In the genomic region with DNA sequence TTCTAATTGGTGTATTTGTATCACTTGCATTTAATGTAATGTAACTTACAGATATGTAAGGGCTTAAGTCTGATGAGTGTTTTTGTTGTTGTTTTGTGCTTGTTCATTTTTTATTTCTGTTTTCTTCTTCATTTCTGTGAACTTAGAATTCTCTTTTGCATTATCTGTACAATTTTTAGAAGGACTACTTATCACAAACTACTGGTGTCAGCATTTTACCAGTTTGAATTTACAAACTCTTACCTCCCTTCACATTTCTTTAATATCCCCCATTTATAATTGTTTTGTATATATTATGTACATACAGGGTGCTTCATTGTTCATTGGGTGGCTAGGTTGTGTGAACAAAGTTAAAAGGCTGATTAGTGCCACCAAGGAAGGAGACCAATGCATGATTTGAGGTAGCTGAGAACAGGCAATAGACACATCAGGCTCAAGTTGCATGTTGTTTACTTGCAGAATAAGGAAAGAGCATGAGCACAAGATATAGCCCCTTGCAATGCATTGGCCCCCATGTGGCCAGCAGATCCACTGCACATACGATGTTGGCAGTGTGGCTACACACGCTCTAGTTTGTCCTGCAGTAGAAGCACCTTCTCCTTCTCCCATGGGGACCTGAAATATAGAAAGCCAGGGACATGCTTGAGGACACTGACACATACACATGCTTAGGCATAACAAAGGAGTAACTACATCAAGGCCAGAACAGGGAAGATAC, we compare ENCODE assay signal across 2 cellular contexts.
TF ChIP-seq lines count a peak whose summit lies in the region.

No MANE protein-coding gene starts in this region.

TF ChIP-seq in IMR-90, 13 proteins besides CTCF, POLR2A, EP300 and RAD21 (continued from another document):
- peak; percentile 74 for TF ChIP-seq MAFK (IDR thresholded peaks at IDR 0.05; ENCODE audit: low read depth, low read length)

TF ChIP-seq in WTC11, 78 proteins besides CTCF, POLR2A, EP300 and RAD21 (continued from another document):
- TF ChIP-seq, protein P1, sequence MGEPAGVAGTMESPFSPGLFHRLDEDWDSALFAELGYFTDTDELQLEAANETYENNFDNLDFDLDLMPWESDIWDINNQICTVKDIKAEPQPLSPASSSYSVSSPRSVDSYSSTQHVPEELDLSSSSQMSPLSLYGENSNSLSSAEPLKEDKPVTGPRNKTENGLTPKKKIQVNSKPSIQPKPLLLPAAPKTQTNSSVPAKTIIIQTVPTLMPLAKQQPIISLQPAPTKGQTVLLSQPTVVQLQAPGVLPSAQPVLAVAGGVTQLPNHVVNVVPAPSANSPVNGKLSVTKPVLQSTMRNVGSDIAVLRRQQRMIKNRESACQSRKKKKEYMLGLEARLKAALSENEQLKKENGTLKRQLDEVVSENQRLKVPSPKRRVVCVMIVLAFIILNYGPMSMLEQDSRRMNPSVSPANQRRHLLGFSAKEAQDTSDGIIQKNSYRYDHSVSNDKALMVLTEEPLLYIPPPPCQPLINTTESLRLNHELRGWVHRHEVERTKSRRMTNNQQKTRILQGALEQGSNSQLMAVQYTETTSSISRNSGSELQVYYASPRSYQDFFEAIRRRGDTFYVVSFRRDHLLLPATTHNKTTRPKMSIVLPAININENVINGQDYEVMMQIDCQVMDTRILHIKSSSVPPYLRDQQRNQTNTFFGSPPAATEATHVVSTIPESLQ (CRISPR knock-in tag; IDR thresholded peaks at IDR 0.05): no peak
- TF ChIP-seq, protein P2, sequence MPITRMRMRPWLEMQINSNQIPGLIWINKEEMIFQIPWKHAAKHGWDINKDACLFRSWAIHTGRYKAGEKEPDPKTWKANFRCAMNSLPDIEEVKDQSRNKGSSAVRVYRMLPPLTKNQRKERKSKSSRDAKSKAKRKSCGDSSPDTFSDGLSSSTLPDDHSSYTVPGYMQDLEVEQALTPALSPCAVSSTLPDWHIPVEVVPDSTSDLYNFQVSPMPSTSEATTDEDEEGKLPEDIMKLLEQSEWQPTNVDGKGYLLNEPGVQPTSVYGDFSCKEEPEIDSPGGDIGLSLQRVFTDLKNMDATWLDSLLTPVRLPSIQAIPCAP (CRISPR knock-in tag; IDR thresholded peaks at IDR 0.05): no peak
- TF ChIP-seq FOXP1 (CRISPR knock-in tag; IDR thresholded peaks at IDR 0.05; ENCODE audit: borderline replicate concordance): no peak
- TF ChIP-seq ZNF263 (CRISPR knock-in tag; IDR thresholded peaks at IDR 0.05; ENCODE audit: low read depth): no peak
- no peak for TF ChIP-seq ZBTB21 (CRISPR knock-in tag; IDR thresholded peaks at IDR 0.05; ENCODE audit: borderline replicate concordance)
- no peak for TF ChIP-seq TP53 (CRISPR knock-in tag; IDR thresholded peaks at IDR 0.05)
- no peak for TF ChIP-seq ZNF232 (CRISPR knock-in tag; IDR thresholded peaks at IDR 0.05)
- TF ChIP-seq, protein P3, sequence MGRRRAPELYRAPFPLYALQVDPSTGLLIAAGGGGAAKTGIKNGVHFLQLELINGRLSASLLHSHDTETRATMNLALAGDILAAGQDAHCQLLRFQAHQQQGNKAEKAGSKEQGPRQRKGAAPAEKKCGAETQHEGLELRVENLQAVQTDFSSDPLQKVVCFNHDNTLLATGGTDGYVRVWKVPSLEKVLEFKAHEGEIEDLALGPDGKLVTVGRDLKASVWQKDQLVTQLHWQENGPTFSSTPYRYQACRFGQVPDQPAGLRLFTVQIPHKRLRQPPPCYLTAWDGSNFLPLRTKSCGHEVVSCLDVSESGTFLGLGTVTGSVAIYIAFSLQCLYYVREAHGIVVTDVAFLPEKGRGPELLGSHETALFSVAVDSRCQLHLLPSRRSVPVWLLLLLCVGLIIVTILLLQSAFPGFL (CRISPR knock-in tag; IDR thresholded peaks at IDR 0.05; ENCODE audit: borderline replicate concordance): no peak
- TF ChIP-seq, protein P4, sequence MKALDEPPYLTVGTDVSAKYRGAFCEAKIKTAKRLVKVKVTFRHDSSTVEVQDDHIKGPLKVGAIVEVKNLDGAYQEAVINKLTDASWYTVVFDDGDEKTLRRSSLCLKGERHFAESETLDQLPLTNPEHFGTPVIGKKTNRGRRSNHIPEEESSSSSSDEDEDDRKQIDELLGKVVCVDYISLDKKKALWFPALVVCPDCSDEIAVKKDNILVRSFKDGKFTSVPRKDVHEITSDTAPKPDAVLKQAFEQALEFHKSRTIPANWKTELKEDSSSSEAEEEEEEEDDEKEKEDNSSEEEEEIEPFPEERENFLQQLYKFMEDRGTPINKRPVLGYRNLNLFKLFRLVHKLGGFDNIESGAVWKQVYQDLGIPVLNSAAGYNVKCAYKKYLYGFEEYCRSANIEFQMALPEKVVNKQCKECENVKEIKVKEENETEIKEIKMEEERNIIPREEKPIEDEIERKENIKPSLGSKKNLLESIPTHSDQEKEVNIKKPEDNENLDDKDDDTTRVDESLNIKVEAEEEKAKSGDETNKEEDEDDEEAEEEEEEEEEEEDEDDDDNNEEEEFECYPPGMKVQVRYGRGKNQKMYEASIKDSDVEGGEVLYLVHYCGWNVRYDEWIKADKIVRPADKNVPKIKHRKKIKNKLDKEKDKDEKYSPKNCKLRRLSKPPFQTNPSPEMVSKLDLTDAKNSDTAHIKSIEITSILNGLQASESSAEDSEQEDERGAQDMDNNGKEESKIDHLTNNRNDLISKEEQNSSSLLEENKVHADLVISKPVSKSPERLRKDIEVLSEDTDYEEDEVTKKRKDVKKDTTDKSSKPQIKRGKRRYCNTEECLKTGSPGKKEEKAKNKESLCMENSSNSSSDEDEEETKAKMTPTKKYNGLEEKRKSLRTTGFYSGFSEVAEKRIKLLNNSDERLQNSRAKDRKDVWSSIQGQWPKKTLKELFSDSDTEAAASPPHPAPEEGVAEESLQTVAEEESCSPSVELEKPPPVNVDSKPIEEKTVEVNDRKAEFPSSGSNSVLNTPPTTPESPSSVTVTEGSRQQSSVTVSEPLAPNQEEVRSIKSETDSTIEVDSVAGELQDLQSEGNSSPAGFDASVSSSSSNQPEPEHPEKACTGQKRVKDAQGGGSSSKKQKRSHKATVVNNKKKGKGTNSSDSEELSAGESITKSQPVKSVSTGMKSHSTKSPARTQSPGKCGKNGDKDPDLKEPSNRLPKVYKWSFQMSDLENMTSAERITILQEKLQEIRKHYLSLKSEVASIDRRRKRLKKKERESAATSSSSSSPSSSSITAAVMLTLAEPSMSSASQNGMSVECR (CRISPR knock-in tag; IDR thresholded peaks at IDR 0.05; ENCODE audit: borderline replicate concordance): no peak
- TF ChIP-seq, protein P5, sequence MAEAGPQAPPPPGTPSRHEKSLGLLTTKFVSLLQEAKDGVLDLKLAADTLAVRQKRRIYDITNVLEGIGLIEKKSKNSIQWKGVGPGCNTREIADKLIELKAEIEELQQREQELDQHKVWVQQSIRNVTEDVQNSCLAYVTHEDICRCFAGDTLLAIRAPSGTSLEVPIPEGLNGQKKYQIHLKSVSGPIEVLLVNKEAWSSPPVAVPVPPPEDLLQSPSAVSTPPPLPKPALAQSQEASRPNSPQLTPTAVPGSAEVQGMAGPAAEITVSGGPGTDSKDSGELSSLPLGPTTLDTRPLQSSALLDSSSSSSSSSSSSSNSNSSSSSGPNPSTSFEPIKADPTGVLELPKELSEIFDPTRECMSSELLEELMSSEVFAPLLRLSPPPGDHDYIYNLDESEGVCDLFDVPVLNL (CRISPR knock-in tag; IDR thresholded peaks at IDR 0.05; ENCODE audit: borderline replicate concordance, low read depth): no peak
- no peak for TF ChIP-seq ZNF219 (CRISPR knock-in tag; IDR thresholded peaks at IDR 0.05; ENCODE audit: borderline replicate concordance)
- TF ChIP-seq, protein P6, sequence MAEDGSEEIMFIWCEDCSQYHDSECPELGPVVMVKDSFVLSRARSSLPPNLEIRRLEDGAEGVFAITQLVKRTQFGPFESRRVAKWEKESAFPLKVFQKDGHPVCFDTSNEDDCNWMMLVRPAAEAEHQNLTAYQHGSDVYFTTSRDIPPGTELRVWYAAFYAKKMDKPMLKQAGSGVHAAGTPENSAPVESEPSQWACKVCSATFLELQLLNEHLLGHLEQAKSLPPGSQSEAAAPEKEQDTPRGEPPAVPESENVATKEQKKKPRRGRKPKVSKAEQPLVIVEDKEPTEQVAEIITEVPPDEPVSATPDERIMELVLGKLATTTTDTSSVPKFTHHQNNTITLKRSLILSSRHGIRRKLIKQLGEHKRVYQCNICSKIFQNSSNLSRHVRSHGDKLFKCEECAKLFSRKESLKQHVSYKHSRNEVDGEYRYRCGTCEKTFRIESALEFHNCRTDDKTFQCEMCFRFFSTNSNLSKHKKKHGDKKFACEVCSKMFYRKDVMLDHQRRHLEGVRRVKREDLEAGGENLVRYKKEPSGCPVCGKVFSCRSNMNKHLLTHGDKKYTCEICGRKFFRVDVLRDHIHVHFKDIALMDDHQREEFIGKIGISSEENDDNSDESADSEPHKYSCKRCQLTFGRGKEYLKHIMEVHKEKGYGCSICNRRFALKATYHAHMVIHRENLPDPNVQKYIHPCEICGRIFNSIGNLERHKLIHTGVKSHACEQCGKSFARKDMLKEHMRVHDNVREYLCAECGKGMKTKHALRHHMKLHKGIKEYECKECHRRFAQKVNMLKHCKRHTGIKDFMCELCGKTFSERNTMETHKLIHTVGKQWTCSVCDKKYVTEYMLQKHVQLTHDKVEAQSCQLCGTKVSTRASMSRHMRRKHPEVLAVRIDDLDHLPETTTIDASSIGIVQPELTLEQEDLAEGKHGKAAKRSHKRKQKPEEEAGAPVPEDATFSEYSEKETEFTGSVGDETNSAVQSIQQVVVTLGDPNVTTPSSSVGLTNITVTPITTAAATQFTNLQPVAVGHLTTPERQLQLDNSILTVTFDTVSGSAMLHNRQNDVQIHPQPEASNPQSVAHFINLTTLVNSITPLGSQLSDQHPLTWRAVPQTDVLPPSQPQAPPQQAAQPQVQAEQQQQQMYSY (CRISPR knock-in tag; IDR thresholded peaks at IDR 0.05): no peak
